8 cellular contexts compared by ENCODE assay signal in the genomic region with DNA sequence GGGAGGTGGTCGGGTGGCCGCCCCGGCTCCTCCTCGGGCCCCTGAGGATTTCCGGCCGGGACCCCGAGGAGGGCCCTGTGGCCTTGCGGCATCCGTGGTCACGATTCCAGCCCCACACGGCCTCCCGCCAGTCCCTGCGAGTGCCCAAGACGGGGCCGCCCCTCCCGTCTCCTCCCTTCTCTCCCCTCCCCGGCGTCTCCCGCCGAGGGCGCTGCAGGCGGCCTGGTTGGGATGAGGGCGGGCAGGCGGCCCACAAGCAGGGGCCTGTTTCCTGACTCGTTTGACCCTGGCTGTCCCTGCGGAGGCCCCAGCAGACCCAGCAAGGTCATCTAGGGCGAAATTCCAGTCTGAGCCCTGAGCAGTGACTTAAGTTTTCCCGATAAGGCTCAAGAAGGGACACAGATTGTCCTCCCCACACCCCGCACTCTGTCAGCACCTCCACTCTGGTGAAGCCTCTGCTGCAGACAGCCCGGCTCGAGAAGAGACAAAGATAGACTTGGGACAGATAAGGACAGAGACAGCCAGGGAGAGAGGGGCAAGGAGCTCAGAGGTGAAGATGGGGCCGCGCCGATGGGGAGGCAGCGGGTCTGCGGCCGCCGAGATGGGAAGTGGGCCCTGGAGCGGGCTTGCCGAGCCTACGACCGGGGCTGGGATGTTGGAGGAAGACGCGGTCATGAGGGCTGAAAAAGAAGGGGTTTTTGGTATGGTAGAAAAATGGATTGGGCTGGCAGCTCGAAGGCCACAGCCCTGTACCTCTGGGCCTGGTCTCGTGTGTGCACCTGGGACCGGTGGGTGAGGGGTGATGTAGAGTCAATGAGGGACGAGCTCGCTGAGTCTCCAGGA.
DNase-seq lines count a peak whose midpoint lies in the region; ATAC-seq and TF ChIP-seq lines count a peak whose summit lies in the region.

No MANE protein-coding gene starts in this region.

- H3K9me3 ChIP-seq in Panc1 (ENCODE audit: control insufficient read depth, insufficient read depth, low read depth, low read length) (no peaks in the 10 kb centered on the region), neural progenitor cell (ENCODE audit: low read depth) (no peaks in the 10 kb centered on the region)

- peak overlapping the region; percentile 100 for H3K27ac ChIP-seq in Panc1 (ENCODE audit: low read length)
- H3K27ac ChIP-seq in neural progenitor cell = no peak overlapping the region

- ATAC-seq in GM18867 (IDR thresholded peaks at IDR 0.05; ENCODE audit: unreplicated experiment) (peak; percentile 36), HG03432 (IDR thresholded peaks at IDR 0.05; ENCODE audit: unreplicated experiment) (peak; percentile 41), Panc1 (peak; percentile 69)

- H3K36me3 ChIP-seq in Panc1 (ENCODE audit: control insufficient read depth, insufficient read depth, low read length) (no peaks in the 10 kb centered on the region), neural progenitor cell (no peaks in the 10 kb centered on the region)

- in situ Hi-C loops in Panc1 (cut with HindIII; ENCODE audit: low pct_unique_long_range_greater_than_20kb, low sequenced_read_pairs) = no loop called here

- no peak for DNase-seq in AG09319 (ENCODE audit: extremely low read depth, low read depth)
- DNase-seq in Panc1 (ENCODE audit: low read depth, low spot score) = peak; percentile 67
- peak; percentile 29 for DNase-seq in activated gamma-delta T cell treated with anti-CD3 and anti-CD28 coated beads, Interleukin-2, amount 50 U/mL, for 16 hours (ENCODE audit: low read depth)
- peak; percentile 86 to 94 for DNase-seq in foreskin fibroblast
- DNase-seq in neural progenitor cell (ENCODE audit: low spot score) = peak; percentile 64
- no peak for DNase-seq in type B pancreatic cell (ENCODE audit: extremely low spot score, unreplicated experiment)

- H3K4me3 Mint-ChIP-seq in neural progenitor cell (peak overlapping the region; percentile 72), type B pancreatic cell (peak overlapping the region; percentile 86)

- H3K79me2 ChIP-seq in neural progenitor cell (ENCODE audit: low read depth) = no peaks in the 10 kb centered on the region

- no peak overlapping the region for H3K9ac ChIP-seq in neural progenitor cell

- H3K4me2 ChIP-seq in neural progenitor cell = peak overlapping the region; percentile 82

- H3K27me3 ChIP-seq in Panc1 (ENCODE audit: control insufficient read depth, insufficient read depth, low read length) (no peaks in the 10 kb centered on the region), neural progenitor cell (peaks cover 4% of the 10 kb centered on the region)

- H3K27me3 Mint-ChIP-seq in neural progenitor cell (ENCODE audit: insufficient read depth, low read depth) (peaks cover 11% of the 10 kb centered on the region), type B pancreatic cell (no peaks in the 10 kb centered on the region)

- H3K4me1 ChIP-seq in Panc1 (ENCODE audit: control insufficient read depth, insufficient read depth, low read length) (peaks cover 76% of the 10 kb centered on the region), neural progenitor cell (peaks cover 5% of the 10 kb centered on the region)

- POLR2A ChIA-PET in Panc1 (lab: Charles Lee) = interaction anchor here (0.6 to 1.4 kb wide), 7 partner anchors 50 to 562 kb away, joined by 3 to 8 read pairs (median 5); no protein-coding TSS in a partner anchor

- H3K4me1 Mint-ChIP-seq in neural progenitor cell (peaks cover 25% of the 10 kb centered on the region), type B pancreatic cell (ENCODE audit: unreplicated experiment) (peaks cover 48% of the 10 kb centered on the region)

- H3K9me3 Mint-ChIP-seq in neural progenitor cell (no peaks in the 10 kb centered on the region), type B pancreatic cell (peaks cover 7% of the 10 kb centered on the region)

- intact Hi-C loops in Panc1 (cut with micrococcal nuclease; ENCODE audit: unreplicated experiment) = loop anchor here (2.0 to 10.0 kb wide), 8 partner anchors 103 to 978 kb away; partner anchors contain the start of gene ADM

- H3K4me3 ChIP-seq in Panc1 (ENCODE audit: low read depth in 2 of 2, low read length in 2 of 2) (peak overlapping the region; percentile 51 to 81), foreskin fibroblast (ENCODE audit: low read depth in 1 of 2, low read length in 2 of 2) (peak overlapping the region; percentile 27 to 32), neural progenitor cell (peak overlapping the region; percentile 54)

- TSS peak; percentile 65 for BruUV-seq in Panc1 (replicated peaks; lab: Mats Ljungman, UMichigan)

- peak overlapping the region; percentile 85 for H2AFZ ChIP-seq in neural progenitor cell (replicated peaks)

- peaks cover 6% of the 10 kb centered on the region for H3F3A ChIP-seq in neural progenitor cell (ENCODE audit: low read depth)

- CTCF ChIA-PET in Panc1 (lab: Charles Lee) = interaction anchor here (0.5 to 2.6 kb wide), 13 partner anchors 10 to 608 kb away, joined by 3 to 19 read pairs (median 4); partner anchors contain the start of gene SWAP70

- H3K36me3 Mint-ChIP-seq in neural progenitor cell (no peaks in the 10 kb centered on the region), type B pancreatic cell (no peaks in the 10 kb centered on the region)

- no peaks in the 10 kb centered on the region for H4K20me1 ChIP-seq in neural progenitor cell (ENCODE audit: low read depth)

- TF ChIP-seq CTCF in AG09319 (IDR thresholded peaks at IDR 0.05; ENCODE audit: low read depth, low read length) (peak; percentile 45), Panc1 (IDR thresholded peaks at IDR 0.05) (no peak), foreskin fibroblast (IDR thresholded peaks at IDR 0.05; ENCODE audit: low read depth, low read length) (peak; percentile 23), neural progenitor cell (IDR thresholded peaks at IDR 0.05) (no peak), type B pancreatic cell (conservative IDR thresholded peaks at IDR 0.05) (no peak)

- H3K27ac Mint-ChIP-seq in neural progenitor cell (no peak overlapping the region), type B pancreatic cell (peak overlapping the region; percentile 88)

Comparison
In these comparisons a context has a peak if more than half of its experiments do, and no peak if none do; other contexts are left out.
1. DNase-seq: peak in Panc1 (single experiment), activated gamma-delta T cell treated with anti-CD3 and anti-CD28 coated beads, Interleukin-2, amount 50 U/mL, for 16 hours (single experiment), foreskin fibroblast (2 of 2) and neural progenitor cell (single experiment); none in AG09319 (single experiment) and type B pancreatic cell (single experiment).
2. CTCF ChIP-seq: peak in AG09319 (single experiment) and foreskin fibroblast (single experiment); none in Panc1 (single experiment), neural progenitor cell (single experiment) and type B pancreatic cell (single experiment).
3. Peak in every context shown above with its lines, with median percentiles within 50 percentile points of each other: ATAC-seq and H3K4me3 ChIP-seq.